ENCODE assay signal across 28 cellular contexts in the genomic region with DNA sequence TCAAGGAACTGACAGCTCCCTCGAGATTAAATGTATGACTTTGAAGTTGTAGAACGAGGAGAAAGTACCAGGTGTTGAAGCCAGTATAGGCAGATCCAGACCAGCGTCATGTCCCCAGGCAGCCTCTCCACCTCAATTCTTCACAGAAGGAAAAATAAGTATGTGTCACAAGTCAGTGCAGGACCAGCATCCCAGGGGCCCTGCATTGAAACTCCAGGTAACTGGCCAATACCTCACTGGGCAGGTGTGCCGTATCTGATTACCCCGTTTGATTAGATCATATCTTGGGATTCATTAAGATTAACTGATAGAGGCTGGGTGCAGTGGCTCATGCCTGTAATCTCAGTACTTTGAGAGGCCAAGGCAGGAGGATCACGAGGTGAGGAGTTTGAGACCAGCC.
"Had no signal": no experiment of that assay in that cellular context is flagged by ENCODE, and none has a peak within 500 bp of the region (broad histone marks: within the 10 kb centered on the region; RNA-seq: fewer than 3 reads in every experiment).

No MANE protein-coding gene starts in this region.

- FAIRE-seq: small intestine had no signal

- ATAC-seq: naive thymus-derived CD4-positive, alpha-beta T cell; natural killer cell; psoas muscle; right cardiac atrium; right lobe of liver; stimulated activated memory B cell treated with anti-CD40 and anti-IgM and Interleukin-4, amounts not matched to agents 10 μg/mL and 1 μg/mL and 100 μg/mL, for 72 hours; stimulated activated naive CD8-positive, alpha-beta T cell treated with anti-CD3 and anti-CD28 coated beads, Interleukin-15, amount 100 ng/mL, for 72 hours; stimulated activated naive CD8-positive, alpha-beta T cell treated with anti-CD3 and anti-CD28 coated beads, Interleukin-15, Interleukin-2, amounts not matched to agents 100 U/mL and 50 U/mL, for 24 hours; upper lobe of right lung had no signal

- H3K4me1 ChIP-seq: neural progenitor cell, parathyroid adenoma, psoas muscle, right lobe of liver, sigmoid colon, suprapubic skin, testis, tibial artery, transverse colon, upper lobe of right lung, uterus had no signal

- H3K4me3 ChIP-seq: neural progenitor cell, ovary, psoas muscle, right lobe of liver, sigmoid colon, suprapubic skin, testis, tibial artery, transverse colon, upper lobe of right lung, uterus had no signal

- H3K4me3 Mint-ChIP-seq: naive thymus-derived CD4-positive, alpha-beta T cell; natural killer cell; nephron; neural progenitor cell; stimulated activated memory B cell treated with anti-CD40 and anti-IgM and Interleukin-4, amounts not matched to agents 10 μg/mL and 1 μg/mL and 100 μg/mL, for 72 hours; stimulated activated naive CD8-positive, alpha-beta T cell treated with anti-CD3 and anti-CD28 coated beads, Interleukin-15, amount 100 ng/mL, for 72 hours had no signal

- H3K36me3 ChIP-seq: neural progenitor cell, ovary, right lobe of liver, sigmoid colon, suprapubic skin, tibial artery, transverse colon, upper lobe of right lung, uterus had no signal

- H3K27ac ChIP-seq: neural progenitor cell, ovary, parathyroid adenoma, psoas muscle, right lobe of liver, sigmoid colon, suprapubic skin, testis, tibial artery, transverse colon, upper lobe of right lung, uterus had no signal

- H3K4me1 Mint-ChIP-seq: naive thymus-derived CD4-positive, alpha-beta T cell; nephron; stimulated activated memory B cell treated with anti-CD40 and anti-IgM and Interleukin-4, amounts not matched to agents 10 μg/mL and 1 μg/mL and 100 μg/mL, for 72 hours; stimulated activated naive CD8-positive, alpha-beta T cell treated with anti-CD3 and anti-CD28 coated beads, Interleukin-15, amount 100 ng/mL, for 72 hours had no signal

- H3K27ac Mint-ChIP-seq: natural killer cell; nephron; neural progenitor cell; progenitor cell of endocrine pancreas; stimulated activated memory B cell treated with anti-CD40 and anti-IgM and Interleukin-4, amounts not matched to agents 10 μg/mL and 1 μg/mL and 100 μg/mL, for 72 hours had no signal

- H3K9me3 ChIP-seq: ovary, psoas muscle, right lobe of liver, sigmoid colon, suprapubic skin, testis, tibial artery, transverse colon, upper lobe of right lung, uterus had no signal

- H3K9me3 Mint-ChIP-seq: natural killer cell; nephron; neural progenitor cell; stimulated activated memory B cell treated with anti-CD40 and anti-IgM and Interleukin-4, amounts not matched to agents 10 μg/mL and 1 μg/mL and 100 μg/mL, for 72 hours; stimulated activated naive CD8-positive, alpha-beta T cell treated with anti-CD3 and anti-CD28 coated beads, Interleukin-15, amount 100 ng/mL, for 72 hours had no signal

- H3K36me3 Mint-ChIP-seq: naive thymus-derived CD4-positive, alpha-beta T cell; natural killer cell; neural progenitor cell; stimulated activated memory B cell treated with anti-CD40 and anti-IgM and Interleukin-4, amounts not matched to agents 10 μg/mL and 1 μg/mL and 100 μg/mL, for 72 hours had no signal

- DNase-seq: naive thymus-derived CD4-positive, alpha-beta T cell; natural killer cell; occipital lobe; ovary; psoas muscle; right cardiac atrium; right lobe of liver; sigmoid colon; small intestine; stimulated activated CD4-positive, alpha-beta T cell treated with anti-CD3 and anti-CD28 coated beads, Interleukin-15, amount 100 ng/mL, for 24 hours; stimulated activated CD4-positive, alpha-beta T cell treated with anti-CD3 and anti-CD28 coated beads, Interleukin-2, amount 100 ng/mL, for 24 hours; stimulated activated CD4-positive, alpha-beta T cell treated with anti-CD3 and anti-CD28 coated beads, Interleukin-2, amount 100 ng/mL, for 48 hours; stimulated activated CD4-positive, alpha-beta T cell treated with anti-CD3 and anti-CD28 coated beads, Interleukin-4, amount 100 ng/mL, for 24 hours; stimulated activated naive CD4-positive, alpha-beta T cell; stimulated activated naive CD8-positive, alpha-beta T cell treated with anti-CD3 and anti-CD28 coated beads, Interleukin-15, amount 100 ng/mL, for 72 hours; stimulated activated naive CD8-positive, alpha-beta T cell treated with anti-CD3 and anti-CD28 coated beads, Interleukin-15, Interleukin-2, amounts not matched to agents 100 U/mL and 50 U/mL, for 24 hours; substantia nigra; testis; tibial artery; transverse colon; upper lobe of right lung; uterus had no signal

- H3K27me3 ChIP-seq: neural progenitor cell, ovary, right lobe of liver, testis, transverse colon, upper lobe of right lung, uterus had no signal
